In genomic region chr21:35833388-35833787, GRCh38 we compare ENCODE assay signal across 21 cellular contexts.
DNase-seq lines count a peak whose midpoint lies in the region; ATAC-seq and TF ChIP-seq lines count a peak whose summit lies in the region.
"Had no signal": no experiment of that assay in that cellular context is flagged by ENCODE, and none has a peak within 500 bp of the region (broad histone marks: within the 10 kb centered on the region; RNA-seq: fewer than 3 reads in every experiment).

No MANE protein-coding gene starts in this region.

- no peak overlapping the region for H2AFZ ChIP-seq in DND-41 (ENCODE audit: low read depth, low read length)
- H2AFZ ChIP-seq in neuronal stem cell (ENCODE audit: low read length), result no peak overlapping the region

- no peak overlapping the region for H3K14ac ChIP-seq in neuronal stem cell (ENCODE audit: low read length)

- no peak overlapping the region for H3K4ac ChIP-seq in neuronal stem cell (ENCODE audit: low read length)

- H3K27me3 Mint-ChIP-seq in endothelial cell (ENCODE audit: unreplicated experiment), result no peaks in the 10 kb centered on the region

- H3K4me3 Mint-ChIP-seq in endothelial cell (ENCODE audit: unreplicated experiment), result no peak overlapping the region
- H3K4me3 Mint-ChIP-seq: CD14-positive monocyte; CD4-positive, alpha-beta T cell; CD8-positive, alpha-beta memory T cell had no signal

- no peaks in the 10 kb centered on the region for H3K79me1 ChIP-seq in neuronal stem cell (ENCODE audit: low read depth, low read length)

- H3K36me3 Mint-ChIP-seq in endothelial cell (ENCODE audit: low read depth, unreplicated experiment), result peaks cover 3% of the 10 kb centered on the region
- H3K36me3 Mint-ChIP-seq: CD14-positive monocyte; CD8-positive, alpha-beta memory T cell had no signal

- peak overlapping the region; percentile 49 for H3K18ac ChIP-seq in neuronal stem cell (ENCODE audit: low read length)

- peaks cover 12% of the 10 kb centered on the region for H3K4me1 Mint-ChIP-seq in endothelial cell (ENCODE audit: unreplicated experiment)
- H3K4me1 Mint-ChIP-seq: CD8-positive, alpha-beta memory T cell had no signal

- H2BK12ac ChIP-seq in neuronal stem cell (ENCODE audit: low read length), result no peak overlapping the region

- H3K9me3 Mint-ChIP-seq in endothelial cell (ENCODE audit: unreplicated experiment), result no peaks in the 10 kb centered on the region
- H3K9me3 Mint-ChIP-seq: CD14-positive monocyte; CD4-positive, alpha-beta T cell had no signal

- H3K4me1 ChIP-seq in DND-41 (ENCODE audit: insufficient read depth, low read length) (peaks cover 59% of the 10 kb centered on the region), neuronal stem cell (ENCODE audit: control insufficient read depth in 2 of 2, insufficient read depth in 1 of 2, low read depth in 1 of 2, low read length in 2 of 2) (peaks cover 0 to 3% of the 10 kb centered on the region in 2 donors), thymus (ENCODE audit: control insufficient read depth, insufficient read depth, low read length) (peaks cover 22% of the 10 kb centered on the region)
- H3K4me1 ChIP-seq: A549, BE2C, HAP-1 had no signal

- peak overlapping the region; percentile 67 for H3K27ac ChIP-seq in DND-41 (ENCODE audit: low read length)
- no peak overlapping the region for H3K27ac ChIP-seq in neuronal stem cell (replicated peaks; ENCODE audit: low read length)
- peak overlapping the region; percentile 31 for H3K27ac ChIP-seq in thymus (ENCODE audit: low read depth)
- H3K27ac ChIP-seq: A549; BLaER1 treated with 17β-estradiol and CSF1 and Interleukin-3, amounts not matched to agents 10 nM and 100 nM had no signal

- no peak overlapping the region for H3K4me2 ChIP-seq in DND-41 (ENCODE audit: insufficient read depth, low read length)
- no peak overlapping the region for H3K4me2 ChIP-seq in neuronal stem cell (ENCODE audit: insufficient read depth, low read length, poor library complexity, severe bottlenecking)
- H3K4me2 ChIP-seq: A549 had no signal

- H3K4me3 ChIP-seq in DND-41 (ENCODE audit: low read depth in 1 of 2, low read length in 2 of 2), result no peak overlapping the region
- H3K4me3 ChIP-seq in neuronal stem cell (ENCODE audit: low read length in 2 of 2), result no peak overlapping the region
- no peak overlapping the region for H3K4me3 ChIP-seq in thymus (ENCODE audit: low read length)
- H3K4me3 ChIP-seq: A549; BLaER1 treated with 17β-estradiol and CSF1 and Interleukin-3, amounts not matched to agents 10 nM and 100 nM; HAP-1 had no signal

- no peak overlapping the region for H2BK120ac ChIP-seq in neuronal stem cell (ENCODE audit: low read depth, low read length)

- no peaks in the 10 kb centered on the region for H3K79me2 ChIP-seq in DND-41 (ENCODE audit: insufficient read depth, low read length)

- H4K20me1 ChIP-seq in DND-41 (ENCODE audit: insufficient read depth, low read length), result no peaks in the 10 kb centered on the region
- H4K20me1 ChIP-seq: BLaER1 treated with 17β-estradiol and CSF1 and Interleukin-3, amounts not matched to agents 10 nM and 100 nM had no signal

- H3K9me3 ChIP-seq in DND-41 (ENCODE audit: insufficient read depth, low read length, severe bottlenecking), result no peaks in the 10 kb centered on the region
- H3K9me3 ChIP-seq in neuronal stem cell (replicated peaks in 1 of 2; ENCODE audit: control insufficient read depth in 2 of 2, insufficient read depth in 1 of 2, low read depth in 1 of 2, low read length in 2 of 2), result no peaks in the 10 kb centered on the region
- H3K9me3 ChIP-seq in thymus (ENCODE audit: control insufficient read depth), result no peaks in the 10 kb centered on the region
- H3K9me3 ChIP-seq: A549, BE2C, HAP-1 had no signal

- H3K23ac ChIP-seq in neuronal stem cell (ENCODE audit: low read depth, low read length, poor library complexity), result no peak overlapping the region

- H2BK5ac ChIP-seq in neuronal stem cell (ENCODE audit: low read length), result no peak overlapping the region

- TF ChIP-seq CTCF in DND-41 (IDR thresholded peaks at IDR 0.05; ENCODE audit: borderline replicate concordance, extremely low read depth, low read length, poor library complexity, severe bottlenecking), result no peak
- TF ChIP-seq CTCF in endothelial cell (IDR thresholded peaks at IDR 0.05; ENCODE audit: unreplicated experiment), result no peak

- no peak overlapping the region for H2AK5ac ChIP-seq in neuronal stem cell (ENCODE audit: low read depth, low read length)

- no peak overlapping the region for H4K91ac ChIP-seq in neuronal stem cell (ENCODE audit: low read depth, low read length, poor library complexity)

- H4K8ac ChIP-seq in neuronal stem cell (ENCODE audit: low read depth, low read length), result no peak overlapping the region

- H2BK15ac ChIP-seq in neuronal stem cell (ENCODE audit: low read length), result no peak overlapping the region

- WGBS in neuronal stem cell (ENCODE audit: extremely low coverage in 2 of 2, insufficient read length in 2 of 2, insufficient replicate concordance in 1 of 2), 2 donors, result no CpG with 5 or more reads among the region's 3 CpGs
- 96% methylated on average over 3 of the region's 3 CpGs for WGBS in thymus

- ATAC-seq in DND-41 (ENCODE audit: insufficient read depth, low read depth) (no peak), left lobe of liver (peak; percentile 37)
- ATAC-seq: A549 had no signal

- H3K27me3 ChIP-seq in DND-41 (ENCODE audit: insufficient read depth, low read length, poor library complexity), result no peaks in the 10 kb centered on the region
- H3K27me3 ChIP-seq in neuronal stem cell (ENCODE audit: control insufficient read depth in 3 of 3, insufficient read depth in 3 of 3, low read depth in 1 of 3, low read length in 3 of 3), result no peaks in the 10 kb centered on the region
- no peaks in the 10 kb centered on the region for H3K27me3 ChIP-seq in thymus (ENCODE audit: control insufficient read depth, insufficient read depth)
- H3K27me3 ChIP-seq: BE2C; BLaER1 treated with 17β-estradiol and CSF1 and Interleukin-3, amounts not matched to agents 10 nM and 100 nM had no signal

- H3K36me3 ChIP-seq in DND-41 (ENCODE audit: insufficient read depth, low read length), result no peaks in the 10 kb centered on the region
- no peaks in the 10 kb centered on the region for H3K36me3 ChIP-seq in neuronal stem cell (replicated peaks in 1 of 2; ENCODE audit: control insufficient read depth in 2 of 2, insufficient read depth in 2 of 2, low read length in 2 of 2)
- no peaks in the 10 kb centered on the region for H3K36me3 ChIP-seq in thymus (ENCODE audit: control insufficient read depth, insufficient read depth)
- H3K36me3 ChIP-seq: BE2C; BLaER1 treated with 17β-estradiol and CSF1 and Interleukin-3, amounts not matched to agents 10 nM and 100 nM; HAP-1 had no signal

- H3K9ac ChIP-seq in DND-41 (ENCODE audit: low read depth, low read length) (no peak overlapping the region), neuronal stem cell (ENCODE audit: low read depth, low read length, poor library complexity) (peak overlapping the region; percentile 24)
- H3K9ac ChIP-seq: BLaER1 treated with 17β-estradiol and CSF1 and Interleukin-3, amounts not matched to agents 10 nM and 100 nM had no signal

- no peak overlapping the region for H3K27ac Mint-ChIP-seq in endothelial cell (ENCODE audit: unreplicated experiment)
- H3K27ac Mint-ChIP-seq: CD14-positive monocyte; CD4-positive, alpha-beta T cell; CD8-positive, alpha-beta memory T cell had no signal

- DNase-seq in DND-41 (no peak), left lobe of liver (ENCODE audit: low spot score) (no peak), neuronal stem cell (ENCODE audit: low spot score) (no peak), HCEC 1CT (no peak), NCI-H2029 treated with DMSO at 0.1 percent for 48 hours (lab: John Stamatoyannopoulos, UW) (no peak), endothelial cell (ENCODE audit: low spot score) (no peak)
- DNase-seq: 8988T; ACHN; AML-193; BE2C; CD4-positive, alpha-beta T cell; CD8-positive, alpha-beta memory T cell; DMS 273 treated with DMSO at 0.1 percent for 48 hours; DMS79; GF-D8; GOT3 had no signal
